In the genomic region with DNA sequence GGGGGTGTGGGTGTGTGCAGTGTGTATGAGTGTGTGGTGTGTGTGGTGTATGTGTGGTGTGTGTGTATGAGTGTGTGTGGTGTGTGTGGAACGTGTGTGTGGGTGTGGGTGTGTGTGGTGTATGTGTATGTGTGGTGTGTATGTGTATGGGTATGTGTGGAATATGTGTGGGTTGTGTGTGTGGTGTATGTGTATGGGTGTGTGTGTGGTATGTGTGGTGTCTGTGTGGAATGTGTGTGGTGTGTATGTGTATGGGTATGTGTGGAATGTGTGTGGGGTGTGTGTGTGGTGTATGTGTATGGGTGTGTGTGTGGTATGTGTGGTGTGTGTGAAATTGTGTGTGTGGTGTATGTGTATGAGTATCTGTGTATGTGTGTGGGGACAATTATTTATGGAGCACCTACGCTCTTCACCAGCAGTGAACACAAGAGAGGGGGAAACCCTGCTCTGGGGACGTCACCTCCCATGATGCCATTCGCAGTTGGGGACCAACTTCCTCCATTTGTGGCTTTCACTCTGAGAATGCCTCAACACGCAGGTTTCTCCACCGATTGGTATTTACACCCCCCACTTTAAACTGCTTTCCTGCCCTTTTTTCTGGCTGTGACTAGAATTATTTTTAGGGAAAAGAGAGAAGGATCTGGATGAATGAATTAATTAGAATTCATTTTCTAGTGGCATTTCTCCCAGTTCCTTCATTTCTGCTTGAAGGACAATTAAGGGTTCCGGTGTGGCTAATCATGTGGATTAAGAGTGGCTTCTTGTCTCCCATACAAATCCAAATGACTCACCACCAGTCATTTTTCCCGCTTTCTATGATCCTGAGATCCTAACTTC, we compare ENCODE assay signal across 9 cellular contexts.
DNase-seq lines count a peak whose midpoint lies in the region; ATAC-seq lines count a peak whose summit lies in the region.
"Had no signal": no experiment of that assay in that cellular context is flagged by ENCODE, and none has a peak within 500 bp of the region (broad histone marks: within the 10 kb centered on the region; RNA-seq: fewer than 3 reads in every experiment).

No MANE protein-coding gene starts in this region.

- H3K27ac Mint-ChIP-seq in stimulated activated naive CD8-positive, alpha-beta T cell treated with anti-CD3 and anti-CD28 coated beads, Interleukin-15, amount 100 ng/mL, for 72 hours, result peak overlapping the region in 1 of 2 donors; percentile 35
- H3K27ac Mint-ChIP-seq: dendritic cell treated with granulocyte-macrophage colony-stimulating factor and Interleukin-4, amounts not matched to agents 40 ng/mL and 50 ng/mL, for 4 days had no signal

- H3K36me3 ChIP-seq in BLaER1 treated with 17β-estradiol and CSF1 and Interleukin-3, amounts not matched to agents 10 nM and 100 nM, result no peaks in the 10 kb centered on the region

- peaks cover 0 to 12% (median 5%) of the 10 kb centered on the region in 10 experiments; a peak in 9 of 20 replicates for H3K4me1 ChIP-seq in BLaER1 treated with 17β-estradiol and CSF1 and Interleukin-3, amounts not matched to agents 10 nM and 100 nM

- H3K27ac ChIP-seq in BLaER1 treated with 17β-estradiol and CSF1 and Interleukin-3, amounts not matched to agents 10 nM and 100 nM, result peak overlapping the region in 1 of 11 experiments; percentile 10; a peak in 1 of 22 replicates

- no peaks in the 10 kb centered on the region for H4K20me1 ChIP-seq in BLaER1 treated with 17β-estradiol and CSF1 and Interleukin-3, amounts not matched to agents 10 nM and 100 nM

- no peak overlapping the region for H3K9ac ChIP-seq in BLaER1 treated with 17β-estradiol and CSF1 and Interleukin-3, amounts not matched to agents 10 nM and 100 nM

- peaks cover 10% of the 10 kb centered on the region for H3K27me3 Mint-ChIP-seq in stimulated activated naive CD8-positive, alpha-beta T cell treated with anti-CD3 and anti-CD28 coated beads, Interleukin-15, amount 100 ng/mL, for 72 hours

- H3K4me3 Mint-ChIP-seq in stimulated activated naive CD8-positive, alpha-beta T cell treated with anti-CD3 and anti-CD28 coated beads, Interleukin-15, amount 100 ng/mL, for 72 hours, result no peak overlapping the region
- H3K4me3 Mint-ChIP-seq: dendritic cell treated with granulocyte-macrophage colony-stimulating factor and Interleukin-4, amounts not matched to agents 40 ng/mL and 50 ng/mL, for 4 days had no signal

- no peaks in the 10 kb centered on the region for H3K27me3 ChIP-seq in BLaER1 treated with 17β-estradiol and CSF1 and Interleukin-3, amounts not matched to agents 10 nM and 100 nM

- ATAC-seq in GM19351 (IDR thresholded peaks at IDR 0.05; ENCODE audit: unreplicated experiment) (peak; percentile 94), HG03354 (IDR thresholded peaks at IDR 0.05; ENCODE audit: poor library complexity, severe bottlenecking, unreplicated experiment) (peak; percentile 97)
- ATAC-seq in stimulated activated naive CD8-positive, alpha-beta T cell treated with anti-CD3 and anti-CD28 coated beads, Interleukin-15, amount 100 ng/mL, for 72 hours, result peak; percentile 99

- DNase-seq in activated CD4-positive, CD25-positive, alpha-beta regulatory T cell treated with anti-CD3 and anti-CD28 coated beads, Interleukin-2, amount 50 U/mL, for 72 hours, result peak; percentile 38
- DNase-seq in glomerular visceral epithelial cell (ENCODE audit: extremely low spot score) (peak; percentile 19), NCI-H345 (lab: John Stamatoyannopoulos, UW) (no peak), epidermal melanocyte (ENCODE audit: insufficient read length, low spot score) (no peak)
- DNase-seq in stimulated activated naive CD8-positive, alpha-beta T cell treated with anti-CD3 and anti-CD28 coated beads, Interleukin-15, amount 100 ng/mL, for 72 hours, result peak; percentile 73 to 86

- peaks cover 14 to 24% (median 19%) of the 10 kb centered on the region in 11 experiments for H3K9me3 ChIP-seq in BLaER1 treated with 17β-estradiol and CSF1 and Interleukin-3, amounts not matched to agents 10 nM and 100 nM (replicated peaks in 1 of 11)

- H3K4me2 ChIP-seq in BLaER1 treated with 17β-estradiol and CSF1 and Interleukin-3, amounts not matched to agents 10 nM and 100 nM, result peak overlapping the region; percentile 2 to 54 (median 6); a peak in 10 of 22 replicates

- peaks cover 19% of the 10 kb centered on the region for H3K4me1 Mint-ChIP-seq in stimulated activated naive CD8-positive, alpha-beta T cell treated with anti-CD3 and anti-CD28 coated beads, Interleukin-15, amount 100 ng/mL, for 72 hours

- H3K4me3 ChIP-seq in BLaER1 treated with 17β-estradiol and CSF1 and Interleukin-3, amounts not matched to agents 10 nM and 100 nM, result no peak overlapping the region

- H3K9me3 Mint-ChIP-seq in stimulated activated naive CD8-positive, alpha-beta T cell treated with anti-CD3 and anti-CD28 coated beads, Interleukin-15, amount 100 ng/mL, for 72 hours, result peaks cover 5 to 8% of the 10 kb centered on the region in 2 donors

Comparison
In these comparisons a context has a peak if more than half of its experiments do, and no peak if none do; other contexts are left out.
1. DNase-seq: peak in activated CD4-positive, CD25-positive, alpha-beta regulatory T cell treated with anti-CD3 and anti-CD28 coated beads, Interleukin-2, amount 50 U/mL, for 72 hours (single experiment), glomerular visceral epithelial cell (single experiment) and stimulated activated naive CD8-positive, alpha-beta T cell treated with anti-CD3 and anti-CD28 coated beads, Interleukin-15, amount 100 ng/mL, for 72 hours (2 of 2); none in NCI-H345 (single experiment) and epidermal melanocyte (single experiment).
2. Peak in every context shown above with its lines, with median percentiles within 50 percentile points of each other: ATAC-seq.